In the genomic region with DNA sequence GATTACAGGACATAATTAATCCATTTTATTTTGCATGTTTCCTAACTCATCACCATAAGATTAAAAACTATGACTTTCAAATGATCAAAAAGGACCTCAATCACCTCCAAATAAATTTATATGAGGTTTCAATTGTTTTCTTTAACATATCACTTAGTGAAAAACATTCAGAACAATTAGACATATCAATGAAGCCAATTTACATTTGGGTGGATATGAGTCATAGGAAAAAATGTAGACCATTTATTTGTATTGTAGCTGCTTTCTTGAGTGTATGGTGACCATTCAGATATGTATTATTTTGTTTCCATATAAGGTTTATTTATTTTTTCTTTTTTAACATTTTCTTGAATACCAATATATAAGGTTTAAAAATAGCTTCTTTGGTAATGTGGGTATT, we compare ENCODE assay signal across 1 cellular context.
TF ChIP-seq lines count a peak whose summit lies in the region.

No MANE protein-coding gene starts in this region.

TF ChIP-seq in SK-N-SH treated with all-trans-retinoic acid at 6 μM for 48 hours, 23 proteins besides CTCF, POLR2A, EP300 and RAD21 (continued from another document):
- TF ChIP-seq, protein P1, sequence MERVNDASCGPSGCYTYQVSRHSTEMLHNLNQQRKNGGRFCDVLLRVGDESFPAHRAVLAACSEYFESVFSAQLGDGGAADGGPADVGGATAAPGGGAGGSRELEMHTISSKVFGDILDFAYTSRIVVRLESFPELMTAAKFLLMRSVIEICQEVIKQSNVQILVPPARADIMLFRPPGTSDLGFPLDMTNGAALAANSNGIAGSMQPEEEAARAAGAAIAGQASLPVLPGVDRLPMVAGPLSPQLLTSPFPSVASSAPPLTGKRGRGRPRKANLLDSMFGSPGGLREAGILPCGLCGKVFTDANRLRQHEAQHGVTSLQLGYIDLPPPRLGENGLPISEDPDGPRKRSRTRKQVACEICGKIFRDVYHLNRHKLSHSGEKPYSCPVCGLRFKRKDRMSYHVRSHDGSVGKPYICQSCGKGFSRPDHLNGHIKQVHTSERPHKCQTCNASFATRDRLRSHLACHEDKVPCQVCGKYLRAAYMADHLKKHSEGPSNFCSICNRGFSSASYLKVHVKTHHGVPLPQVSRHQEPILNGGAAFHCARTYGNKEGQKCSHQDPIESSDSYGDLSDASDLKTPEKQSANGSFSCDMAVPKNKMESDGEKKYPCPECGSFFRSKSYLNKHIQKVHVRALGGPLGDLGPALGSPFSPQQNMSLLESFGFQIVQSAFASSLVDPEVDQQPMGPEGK (CRISPR knock-in tag; IDR thresholded peaks at IDR 0.05; ENCODE audit: borderline replicate concordance): no peak
- TF ChIP-seq OSR1 (CRISPR knock-in tag; IDR thresholded peaks at IDR 0.05): no peak
- no peak for TF ChIP-seq RARB (CRISPR knock-in tag; IDR thresholded peaks at IDR 0.05)
- TF ChIP-seq, protein P2, sequence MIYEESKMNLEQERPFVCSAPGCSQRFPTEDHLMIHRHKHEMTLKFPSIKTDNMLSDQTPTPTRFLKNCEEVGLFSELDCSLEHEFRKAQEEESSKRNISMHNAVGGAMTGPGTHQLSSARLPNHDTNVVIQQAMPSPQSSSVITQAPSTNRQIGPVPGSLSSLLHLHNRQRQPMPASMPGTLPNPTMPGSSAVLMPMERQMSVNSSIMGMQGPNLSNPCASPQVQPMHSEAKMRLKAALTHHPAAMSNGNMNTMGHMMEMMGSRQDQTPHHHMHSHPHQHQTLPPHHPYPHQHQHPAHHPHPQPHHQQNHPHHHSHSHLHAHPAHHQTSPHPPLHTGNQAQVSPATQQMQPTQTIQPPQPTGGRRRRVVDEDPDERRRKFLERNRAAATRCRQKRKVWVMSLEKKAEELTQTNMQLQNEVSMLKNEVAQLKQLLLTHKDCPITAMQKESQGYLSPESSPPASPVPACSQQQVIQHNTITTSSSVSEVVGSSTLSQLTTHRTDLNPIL (CRISPR knock-in tag; IDR thresholded peaks at IDR 0.05; ENCODE audit: low read depth): no peak
- no peak for TF ChIP-seq ZNF70 (CRISPR knock-in tag; IDR thresholded peaks at IDR 0.05)
- TF ChIP-seq SNAI2 (CRISPR knock-in tag; IDR thresholded peaks at IDR 0.05): no peak
- TF ChIP-seq ZNF565 (CRISPR knock-in tag; conservative IDR thresholded peaks at IDR 0.05; ENCODE audit: low read depth): no peak
- no peak for TF ChIP-seq ZNF8 (CRISPR knock-in tag; IDR thresholded peaks at IDR 0.05)
- TF ChIP-seq, protein P3, sequence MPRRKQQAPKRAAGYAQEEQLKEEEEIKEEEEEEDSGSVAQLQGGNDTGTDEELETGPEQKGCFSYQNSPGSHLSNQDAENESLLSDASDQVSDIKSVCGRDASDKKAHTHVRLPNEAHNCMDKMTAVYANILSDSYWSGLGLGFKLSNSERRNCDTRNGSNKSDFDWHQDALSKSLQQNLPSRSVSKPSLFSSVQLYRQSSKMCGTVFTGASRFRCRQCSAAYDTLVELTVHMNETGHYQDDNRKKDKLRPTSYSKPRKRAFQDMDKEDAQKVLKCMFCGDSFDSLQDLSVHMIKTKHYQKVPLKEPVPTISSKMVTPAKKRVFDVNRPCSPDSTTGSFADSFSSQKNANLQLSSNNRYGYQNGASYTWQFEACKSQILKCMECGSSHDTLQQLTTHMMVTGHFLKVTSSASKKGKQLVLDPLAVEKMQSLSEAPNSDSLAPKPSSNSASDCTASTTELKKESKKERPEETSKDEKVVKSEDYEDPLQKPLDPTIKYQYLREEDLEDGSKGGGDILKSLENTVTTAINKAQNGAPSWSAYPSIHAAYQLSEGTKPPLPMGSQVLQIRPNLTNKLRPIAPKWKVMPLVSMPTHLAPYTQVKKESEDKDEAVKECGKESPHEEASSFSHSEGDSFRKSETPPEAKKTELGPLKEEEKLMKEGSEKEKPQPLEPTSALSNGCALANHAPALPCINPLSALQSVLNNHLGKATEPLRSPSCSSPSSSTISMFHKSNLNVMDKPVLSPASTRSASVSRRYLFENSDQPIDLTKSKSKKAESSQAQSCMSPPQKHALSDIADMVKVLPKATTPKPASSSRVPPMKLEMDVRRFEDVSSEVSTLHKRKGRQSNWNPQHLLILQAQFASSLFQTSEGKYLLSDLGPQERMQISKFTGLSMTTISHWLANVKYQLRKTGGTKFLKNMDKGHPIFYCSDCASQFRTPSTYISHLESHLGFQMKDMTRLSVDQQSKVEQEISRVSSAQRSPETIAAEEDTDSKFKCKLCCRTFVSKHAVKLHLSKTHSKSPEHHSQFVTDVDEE (CRISPR knock-in tag; IDR thresholded peaks at IDR 0.05): no peak
- no peak for TF ChIP-seq ZFP3 (CRISPR knock-in tag; IDR thresholded peaks at IDR 0.05)
- TF ChIP-seq BACH2 (CRISPR knock-in tag; IDR thresholded peaks at IDR 0.05; ENCODE audit: borderline replicate concordance): no peak
- TF ChIP-seq CSDC2 (CRISPR knock-in tag; IDR thresholded peaks at IDR 0.05): no peak
